ENCODE assay signal across 18 cellular contexts in genomic region chr10:71011141-71011540, GRCh38.
"Had no signal": no experiment of that assay in that cellular context is flagged by ENCODE, and none has a peak within 500 bp of the region (broad histone marks: within the 10 kb centered on the region; RNA-seq: fewer than 3 reads in every experiment).

No MANE protein-coding gene starts in this region.

- DNase-seq: KBM-7, MV-4-11, NCI-H1048, NCI-H1105, NCI-H1417, NCI-H1436 treated with DMSO at 0.1 percent for 48 hours, NCI-H1694, NCI-H187 treated with DMSO at 0.1 percent for 48 hours, NCI-H2029 treated with DMSO at 0.1 percent for 48 hours, NCI-H2171 treated with DMSO at 0.1 percent for 48 hours, NCI-H345, NCI-H446 treated with DMSO at 0.1 percent for 48 hours, NCI-H510A treated with DMSO at 0.1 percent for 48 hours, NCI-H526, Right ventricle myocardium superior, RPMI8226, SK-N-SH, SW 1271 had no signal

- H3K9ac ChIP-seq: SK-N-SH had no signal

- H3K9me2 ChIP-seq: SK-N-SH had no signal

- H3K9me3 ChIP-seq: SK-N-SH had no signal

- H3K4me2 ChIP-seq: SK-N-SH had no signal
